ENCODE assay signal across 28 cellular contexts in genomic region chr5:1212271-1212670, GRCh38. TPM values are rescaled to one million over a fixed set of nuclear protein-coding genes. Genes with fewer than 3 reads are reported as not detected.
"Had no signal": no experiment of that assay in that cellular context is flagged by ENCODE, and none has a peak within 500 bp of the region (broad histone marks: within the 10 kb centered on the region; RNA-seq: fewer than 3 reads in every experiment).

No MANE protein-coding gene starts in this region.

- H3K4me3 ChIP-seq: colonic mucosa, esophagus squamous epithelium, gastroesophageal sphincter, mucosa of descending colon, neural progenitor cell, pancreas, prostate gland, sigmoid colon, skin epidermis, stomach, thoracic aorta, transverse colon had no signal

- H3K4me3 Mint-ChIP-seq: immature natural killer cell; naive thymus-derived CD8-positive, alpha-beta T cell had no signal

- H3K36me3 ChIP-seq: colonic mucosa, esophagus squamous epithelium, gastroesophageal sphincter, neural progenitor cell, pancreas, prostate gland, sigmoid colon, stomach, thoracic aorta, transverse colon had no signal

- H3K4me2 ChIP-seq: neural progenitor cell had no signal

- H3K9ac ChIP-seq: neural progenitor cell had no signal

- DNase-seq: cerebellar nuclear complex; colonic mucosa; dermis blood vessel endothelial cell; esophagus squamous epithelium; foreskin fibroblast; immature natural killer cell; left colon; mammary epithelial cell; occipital lobe; retina; sigmoid colon; stimulated activated CD4-positive, alpha-beta T cell treated with anti-CD3 and anti-CD28 coated beads, Interleukin-12 subunit alpha, Interleukin-12 subunit beta, amount 100 ng/mL, for 4 hours; stimulated activated naive CD4-positive, alpha-beta T cell; stomach; substantia nigra; transverse colon had no signal

- H3K9me3 ChIP-seq: colonic mucosa, gastroesophageal sphincter, mucosa of descending colon, pancreas, prostate gland, sigmoid colon, thoracic aorta, transverse colon had no signal

- H3K4me1 Mint-ChIP-seq: immature natural killer cell had no signal

- ATAC-seq: gastroesophageal sphincter; left colon; mucosa of descending colon; naive thymus-derived CD8-positive, alpha-beta T cell; pancreas had no signal

- H3K36me3 Mint-ChIP-seq: immature natural killer cell; naive thymus-derived CD8-positive, alpha-beta T cell; neural progenitor cell had no signal

- H3K27ac Mint-ChIP-seq: immature natural killer cell; naive thymus-derived CD8-positive, alpha-beta T cell had no signal

- H3K9me3 Mint-ChIP-seq: immature natural killer cell, neural progenitor cell had no signal

- H3K27me3 ChIP-seq: colonic mucosa, neural progenitor cell, pancreas had no signal

- FAIRE-seq: keratinocyte, pancreas had no signal

- H3K27ac ChIP-seq: colonic mucosa, esophagus squamous epithelium, gastroesophageal sphincter, neural progenitor cell, pancreas, prostate gland, sigmoid colon, skin epidermis, stomach, thoracic aorta, transverse colon had no signal

- H3K4me1 ChIP-seq: colonic mucosa, esophagus squamous epithelium, gastroesophageal sphincter, neural progenitor cell, pancreas, prostate gland, sigmoid colon, stomach had no signal

- H2AFZ ChIP-seq: neural progenitor cell had no signal

RNA-seq across cellular contexts. Expression of gene SLC6A19, which starts 10.9 kb away (rescaled TPM):
- total RNA-seq: dermis blood vessel endothelial cell; epithelial cell of proximal tubule; esophagus squamous epithelium; gastroesophageal sphincter; mammary epithelial cell; naive thymus-derived CD8-positive, alpha-beta T cell; occipital lobe; sigmoid colon; thoracic aorta; ureter had no signal
- polyA plus RNA-seq: immature natural killer cell; keratinocyte; mammary epithelial cell; naive thymus-derived CD8-positive, alpha-beta T cell had no signal

RNA-seq across cellular contexts. Expression of gene SLC6A18, which starts 12.9 kb away (rescaled TPM):
- total RNA-seq: dermis blood vessel endothelial cell; epithelial cell of proximal tubule; esophagus squamous epithelium; gastroesophageal sphincter; liver; mammary epithelial cell; naive thymus-derived CD8-positive, alpha-beta T cell; occipital lobe; pancreas; prostate gland; sigmoid colon; stomach; thoracic aorta; transverse colon; ureter had no signal
- polyA plus RNA-seq: immature natural killer cell; keratinocyte; liver; mammary epithelial cell; naive thymus-derived CD8-positive, alpha-beta T cell; stomach had no signal
